Comparison of ENCODE assay signal across 6 cellular contexts in genomic region chr13:98309569-98310335, GRCh38.
"Had no signal": no experiment of that assay in that cellular context is flagged by ENCODE, and none has a peak within 500 bp of the region (broad histone marks: within the 10 kb centered on the region; RNA-seq: fewer than 3 reads in every experiment).

No MANE protein-coding gene starts in this region.

- H3K9me3 ChIP-seq: gastroesophageal sphincter, tibial nerve had no signal

- H3K27me3 ChIP-seq: cardiac muscle cell, gastroesophageal sphincter, tibial nerve had no signal

- H3K27ac ChIP-seq: cardiac muscle cell, gastroesophageal sphincter, tibial nerve had no signal

- H3K4me1 Mint-ChIP-seq: activated CD4-positive, alpha-beta memory T cell treated with anti-CD3 and anti-CD28 coated beads, Interleukin-2, amount 10 ng/mL, durations not matched to agents 7 days and 5 days had no signal

- H3K4me3 Mint-ChIP-seq: activated CD4-positive, alpha-beta memory T cell treated with anti-CD3 and anti-CD28 coated beads, Interleukin-2, amount 10 ng/mL, durations not matched to agents 7 days and 5 days; activated T-cell treated with anti-CD3 and anti-CD28 coated beads, Interleukin-2, amount 50 U/mL, for 72 hours had no signal

- H3K9me3 Mint-ChIP-seq: activated CD4-positive, alpha-beta memory T cell treated with anti-CD3 and anti-CD28 coated beads, Interleukin-2, amount 10 ng/mL, durations not matched to agents 7 days and 5 days; activated T-cell treated with anti-CD3 and anti-CD28 coated beads, Interleukin-2, amount 50 U/mL, for 72 hours had no signal

- H3K27me3 Mint-ChIP-seq: activated CD4-positive, alpha-beta memory T cell treated with anti-CD3 and anti-CD28 coated beads, Interleukin-2, amount 10 ng/mL, durations not matched to agents 7 days and 5 days had no signal

- H3K36me3 ChIP-seq: cardiac muscle cell, gastroesophageal sphincter had no signal

- ATAC-seq: activated T-cell treated with anti-CD3 and anti-CD28 coated beads, Interleukin-2, amount 50 U/mL, for 72 hours; gastroesophageal sphincter had no signal

- H3K27ac Mint-ChIP-seq: activated CD4-positive, alpha-beta memory T cell treated with anti-CD3 and anti-CD28 coated beads, Interleukin-2, amount 10 ng/mL, durations not matched to agents 7 days and 5 days; activated T-cell treated with anti-CD3 and anti-CD28 coated beads, Interleukin-2, amount 50 U/mL, for 72 hours had no signal

- DNase-seq: activated CD4-positive, alpha-beta memory T cell treated with anti-CD3 and anti-CD28 coated beads, Interleukin-2, amount 10 ng/mL, durations not matched to agents 7 days and 5 days; activated gamma-delta T cell treated with Interleukin-2 at 50 U/mL for 16 hours; activated T-cell treated with anti-CD3 and anti-CD28 coated beads, Interleukin-2, amount 50 U/mL, for 72 hours had no signal

- H3K4me3 ChIP-seq: cardiac muscle cell, gastroesophageal sphincter, tibial nerve had no signal
